Comparison of ENCODE assay signal across 13 cellular contexts in genomic region chr14:76376878-76377523, GRCh38. TPM values are rescaled to one million over a fixed set of nuclear protein-coding genes. Genes with fewer than 3 reads are reported as not detected.
DNase-seq lines count a peak whose midpoint lies in the region; ATAC-seq and TF ChIP-seq lines count a peak whose summit lies in the region.
"Had no signal": no experiment of that assay in that cellular context is flagged by ENCODE, and none has a peak within 500 bp of the region (broad histone marks: within the 10 kb centered on the region; RNA-seq: fewer than 3 reads in every experiment).

No MANE protein-coding gene starts in this region.

- H2AFZ ChIP-seq in neuronal stem cell (ENCODE audit: low read length): peak overlapping the region; percentile 92

- H3K4me3 Mint-ChIP-seq in activated T-helper 17 cell treated with anti-CD3 and anti-CD28 coated beads, Interleukin-2, amount 50 U/mL, for 72 hours: no peak overlapping the region
- H3K4me3 Mint-ChIP-seq: stimulated activated effector memory CD8-positive, alpha-beta T cell treated with anti-CD3 and anti-CD28 coated beads, Interleukin-12 subunit alpha, Interleukin-12 subunit beta, amount 100 ng/mL, for 72 hours had no signal

- TF ChIP-seq RAD21 in Ishikawa (IDR thresholded peaks at IDR 0.05; ENCODE audit: low read depth): no peak

- peaks cover 17 to 20% (median 17%) of the 10 kb centered on the region in 3 donors for H3K4me1 ChIP-seq in esophagus squamous epithelium
- peaks cover 3 to 8% of the 10 kb centered on the region in 2 donors for H3K4me1 ChIP-seq in neuronal stem cell (ENCODE audit: control insufficient read depth in 2 of 2, insufficient read depth in 1 of 2, low read depth in 1 of 2, low read length in 2 of 2)

- H3K18ac ChIP-seq in neuronal stem cell (ENCODE audit: low read length): peak overlapping the region; percentile 77

- no peak overlapping the region for H3K14ac ChIP-seq in neuronal stem cell (ENCODE audit: low read length)

- peak overlapping the region; percentile 75 for H3K4me2 ChIP-seq in neuronal stem cell (ENCODE audit: insufficient read depth, low read length, poor library complexity, severe bottlenecking)

- 3 to 4% methylated on average over 20 to 52 of the region's 73 CpGs for WGBS in esophagus squamous epithelium, 2 donors
- WGBS in neuronal stem cell (ENCODE audit: extremely low coverage in 2 of 2, insufficient read length in 2 of 2, insufficient replicate concordance in 1 of 2), 2 donors: no CpG with 5 or more reads among the region's 73 CpGs

- H3K4me1 Mint-ChIP-seq in activated T-helper 17 cell treated with anti-CD3 and anti-CD28 coated beads, Interleukin-2, amount 50 U/mL, for 72 hours: peaks cover 4% of the 10 kb centered on the region

- no peak overlapping the region for H3K27ac Mint-ChIP-seq in activated T-helper 17 cell treated with anti-CD3 and anti-CD28 coated beads, Interleukin-2, amount 50 U/mL, for 72 hours
- H3K27ac Mint-ChIP-seq: CD4-positive, alpha-beta memory T cell; stimulated activated effector memory CD8-positive, alpha-beta T cell treated with anti-CD3 and anti-CD28 coated beads, Interleukin-12 subunit alpha, Interleukin-12 subunit beta, amount 100 ng/mL, for 72 hours had no signal

- H2BK120ac ChIP-seq in neuronal stem cell (ENCODE audit: low read depth, low read length): no peak overlapping the region

- H2BK15ac ChIP-seq in neuronal stem cell (ENCODE audit: low read length): no peak overlapping the region

- peak overlapping the region in 3 of 4 donors; percentile 1 to 52 (median 26) for H3K4me3 ChIP-seq in esophagus squamous epithelium
- peak overlapping the region in 1 of 2 donors; percentile 50 for H3K4me3 ChIP-seq in neuronal stem cell (ENCODE audit: low read length in 2 of 2)

- no peak overlapping the region for H4K91ac ChIP-seq in neuronal stem cell (ENCODE audit: low read depth, low read length, poor library complexity)

- no peak overlapping the region for H4K8ac ChIP-seq in neuronal stem cell (ENCODE audit: low read depth, low read length)

- H3K23ac ChIP-seq in neuronal stem cell (ENCODE audit: low read depth, low read length, poor library complexity): no peak overlapping the region

- intact Hi-C loops in esophagus squamous epithelium (cut with DNase I): no loop called here

- H3K36me3 ChIP-seq in esophagus squamous epithelium: no peaks in the 10 kb centered on the region
- no peaks in the 10 kb centered on the region for H3K36me3 ChIP-seq in neuronal stem cell (replicated peaks in 1 of 2; ENCODE audit: control insufficient read depth in 2 of 2, insufficient read depth in 2 of 2, low read length in 2 of 2)

- TF ChIP-seq CTCF in esophagus squamous epithelium (IDR thresholded peaks at IDR 0.05): no peak

- H3K27me3 Mint-ChIP-seq in activated T-helper 17 cell treated with anti-CD3 and anti-CD28 coated beads, Interleukin-2, amount 50 U/mL, for 72 hours: peaks cover 51% of the 10 kb centered on the region

- peak overlapping the region; percentile 26 for H2BK12ac ChIP-seq in neuronal stem cell (ENCODE audit: low read length)

- ATAC-seq in activated CD4-positive, CD25-positive, alpha-beta regulatory T cell treated with anti-CD3 and anti-CD28 coated beads, Interleukin-2, amount 50 U/mL, for 24 hours: no peak
- ATAC-seq in activated T-helper 17 cell treated with anti-CD3 and anti-CD28 coated beads, Interleukin-2, amount 50 U/mL, for 72 hours (replicated peaks): no peak
- ATAC-seq in HG02884 (IDR thresholded peaks at IDR 0.05; ENCODE audit: unreplicated experiment): no peak
- ATAC-seq: stimulated activated effector memory CD8-positive, alpha-beta T cell treated with anti-CD3 and anti-CD28 coated beads, Interleukin-12 subunit alpha, Interleukin-12 subunit beta, amount 100 ng/mL, for 72 hours had no signal

- DNase-seq in D341Med (ENCODE audit: low spot score) (peak; percentile 46), esophagus squamous epithelium (lab: John Stamatoyannopoulos, UW) (no peak), neuronal stem cell (ENCODE audit: low spot score) (no peak), OCI-M2 (lab: John Stamatoyannopoulos, UW; ENCODE audit: unreplicated experiment) (no peak)
- DNase-seq: activated CD8-positive, alpha-beta memory T cell treated with anti-CD3 and anti-CD28 coated beads, Interleukin-2, amount 50 U/mL, for 48 hours; CD4-positive, alpha-beta memory T cell; HCEC 1CT had no signal

- peak overlapping the region; percentile 21 for H3K9ac ChIP-seq in neuronal stem cell (ENCODE audit: low read depth, low read length, poor library complexity)

- no peak overlapping the region for H2AK5ac ChIP-seq in neuronal stem cell (ENCODE audit: low read depth, low read length)

- H3K36me3 Mint-ChIP-seq in activated T-helper 17 cell treated with anti-CD3 and anti-CD28 coated beads, Interleukin-2, amount 50 U/mL, for 72 hours (ENCODE audit: low read depth): no peaks in the 10 kb centered on the region
- H3K36me3 Mint-ChIP-seq: CD4-positive, alpha-beta memory T cell; stimulated activated effector memory CD8-positive, alpha-beta T cell treated with anti-CD3 and anti-CD28 coated beads, Interleukin-12 subunit alpha, Interleukin-12 subunit beta, amount 100 ng/mL, for 72 hours had no signal

- H3K27me3 ChIP-seq in esophagus squamous epithelium: peaks cover 6 to 99% (median 17%) of the 10 kb centered on the region in 4 donors
- peaks cover 15 to 95% (median 47%) of the 10 kb centered on the region in 3 experiments for H3K27me3 ChIP-seq in neuronal stem cell (ENCODE audit: control insufficient read depth in 3 of 3, insufficient read depth in 3 of 3, low read depth in 1 of 3, low read length in 3 of 3)

- TF ChIP-seq POLR2A in esophagus squamous epithelium (IDR thresholded peaks at IDR 0.05): no peak

- H3K9me3 Mint-ChIP-seq in activated T-helper 17 cell treated with anti-CD3 and anti-CD28 coated beads, Interleukin-2, amount 50 U/mL, for 72 hours: no peaks in the 10 kb centered on the region
- H3K9me3 Mint-ChIP-seq: neural crest cell; stimulated activated effector memory CD8-positive, alpha-beta T cell treated with anti-CD3 and anti-CD28 coated beads, Interleukin-12 subunit alpha, Interleukin-12 subunit beta, amount 100 ng/mL, for 72 hours had no signal

- H2BK5ac ChIP-seq in neuronal stem cell (ENCODE audit: low read length): no peak overlapping the region

- TF ChIP-seq EP300 in Ishikawa (IDR thresholded peaks at IDR 0.05; ENCODE audit: borderline replicate concordance): no peak

- no peaks in the 10 kb centered on the region for H3K79me1 ChIP-seq in neuronal stem cell (ENCODE audit: low read depth, low read length)

- no peak overlapping the region for H3K4ac ChIP-seq in neuronal stem cell (ENCODE audit: low read length)

- H3K27ac ChIP-seq in esophagus squamous epithelium (no peak overlapping the region), neuronal stem cell (replicated peaks; ENCODE audit: low read length) (no peak overlapping the region)

- H3K9me3 ChIP-seq in esophagus squamous epithelium (no peaks in the 10 kb centered on the region), neuronal stem cell (replicated peaks in 1 of 2; ENCODE audit: control insufficient read depth in 2 of 2, insufficient read depth in 1 of 2, low read depth in 1 of 2, low read length in 2 of 2) (no peaks in the 10 kb centered on the region)

TF ChIP-seq in Ishikawa, 13 proteins besides CTCF, POLR2A, EP300 and RAD21:
- TF ChIP-seq MAX (IDR thresholded peaks at IDR 0.05) (peak; percentile 47), NFIC (IDR thresholded peaks at IDR 0.05) (no peak), CEBPB (IDR thresholded peaks at IDR 0.05) (no peak), TCF12 (IDR thresholded peaks at IDR 0.05; ENCODE audit: low read depth) (no peak)

RNA-seq across cellular contexts. Expression of gene ESRRB, which starts 1.1 kb away (rescaled TPM):
- not detected for total RNA-seq in esophagus squamous epithelium
- polyA plus RNA-seq in neuronal stem cell (2013, experiment 1 of 2): 0.67 TPM
- 0.68 TPM for polyA plus RNA-seq in neuronal stem cell (2013, experiment 2 of 2)
- total RNA-seq in activated T-helper 17 cell treated with anti-CD3 and anti-CD28 coated beads, Interleukin-2, amount 50 U/mL, for 72 hours: under 1 TPM; 0.30 to 0.34 TPM
- polyA plus RNA-seq: CD4-positive, alpha-beta memory T cell had no signal
